In the genomic region with DNA sequence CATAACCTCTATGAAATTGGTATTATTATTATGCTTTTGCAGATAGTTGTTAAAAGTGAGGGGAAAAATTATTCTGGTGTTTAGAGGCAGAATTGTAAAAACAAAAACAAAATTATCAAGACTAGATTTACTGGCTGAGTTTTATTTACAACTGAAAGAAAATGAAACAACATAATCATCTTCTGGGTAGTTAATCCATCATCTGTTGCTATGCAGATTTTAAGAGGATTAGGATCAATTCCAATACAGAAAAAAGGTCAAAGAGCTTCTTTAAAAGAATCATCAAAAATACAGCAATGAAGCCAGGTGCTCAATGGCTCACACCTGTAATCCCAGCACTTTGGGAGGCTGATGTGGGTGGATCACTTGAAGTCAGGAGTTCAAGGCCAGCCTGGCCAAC, we compare ENCODE assay signal across 31 cellular contexts. TPM values are rescaled to one million over a fixed set of nuclear protein-coding genes. Genes with fewer than 3 reads are reported as not detected.
"Had no signal": no experiment of that assay in that cellular context is flagged by ENCODE, and none has a peak within 500 bp of the region (broad histone marks: within the 10 kb centered on the region; RNA-seq: fewer than 3 reads in every experiment).

No MANE protein-coding gene starts in this region.

- DNase-seq: activated CD4-positive, alpha-beta T cell treated with anti-CD3 and anti-CD28 coated beads, Interleukin-2, amount 10 ng/mL, durations not matched to agents 24 days and 14 days; activated CD4-positive, alpha-beta T cell treated with anti-CD3 and anti-CD28 coated beads, Interleukin-2, amount 50 U/mL, for 4 hours; activated CD8-positive, alpha-beta T cell treated with anti-CD3 and anti-CD28 coated beads for 36 hours; activated effector memory CD4-positive, alpha-beta T cell treated with anti-CD3 and anti-CD28 coated beads, Interleukin-2, amount 50 U/mL, for 16 hours; activated naive CD4-positive, alpha-beta T cell; activated naive CD4-positive, alpha-beta T cell treated with anti-CD3 and anti-CD28 coated beads, Interleukin-2, amount 50 U/mL, for 16 hours; activated naive CD8-positive, alpha-beta T cell treated with anti-CD3 and anti-CD28 coated beads for 36 hours; activated T-cell treated with anti-CD3 and anti-CD28 coated beads, Interleukin-2, amount 50 U/mL, for 1 hour; activated T-cell treated with anti-CD3 and anti-CD28 coated beads, Interleukin-2, amount 50 U/mL, for 72 hours; amygdala; NCI-H1092 treated with DMSO at 0.1 percent for 48 hours; NCI-H1417; NCI-H146; NCI-H187; NCI-H2029 treated with DMSO at 0.1 percent for 48 hours; NCI-H2107; NCI-H2171; NCI-H510A; NCI-H526; NCI-H748 treated with DMSO at 0.1 percent for 48 hours; NK-92 treated with Interleukin-12 subunit alpha and Interleukin-12 subunit beta, amount 100 ng/mL, for 24 hours; RPMI8226; SHP77 treated with DMSO at 0.1 percent for 48 hours had no signal

- H3K4me3 ChIP-seq: ascending aorta, cardiac muscle cell, Peyer's patch, SJSA1 had no signal

- H3K27ac ChIP-seq: ascending aorta, cardiac muscle cell, Peyer's patch, SJSA1 had no signal

- H3K27me3 ChIP-seq: ascending aorta, Peyer's patch, SJSA1 had no signal

- ATAC-seq: activated CD8-positive, alpha-beta T cell treated with anti-CD3 and anti-CD28 coated beads for 36 hours; activated T-cell treated with anti-CD3 and anti-CD28 coated beads, Interleukin-2, amount 50 U/mL, for 72 hours; activated T-helper 17 cell treated with anti-CD3 and anti-CD28 coated beads, Interleukin-2, amount 50 U/mL, for 72 hours had no signal

- H3K9me3 ChIP-seq: ascending aorta, Peyer's patch, SJSA1 had no signal

- H3K36me3 ChIP-seq: ascending aorta, cardiac muscle cell, Peyer's patch, SJSA1 had no signal

- FAIRE-seq: TTC549 had no signal

- H3K4me1 ChIP-seq: ascending aorta, Peyer's patch had no signal

RNA-seq across cellular contexts. Expression of a gene that starts 8.3 kb away (rescaled TPM):
- total RNA-seq: activated CD4-positive, alpha-beta T cell treated with anti-CD3 and anti-CD28 coated beads, Interleukin-2, amount 10 ng/mL, durations not matched to agents 24 days and 14 days; activated CD8-positive, alpha-beta memory T cell treated with anti-CD3 and anti-CD28 coated beads for 36 hours; activated CD8-positive, alpha-beta T cell treated with anti-CD3 and anti-CD28 coated beads for 36 hours; ascending aorta; chondrocyte; SJSA1 had no signal

RNA-seq across cellular contexts. Expression of a gene that starts 9.2 kb away (rescaled TPM):
- total RNA-seq: activated CD4-positive, alpha-beta T cell treated with anti-CD3 and anti-CD28 coated beads, Interleukin-2, amount 10 ng/mL, durations not matched to agents 24 days and 14 days; activated CD8-positive, alpha-beta memory T cell treated with anti-CD3 and anti-CD28 coated beads for 36 hours; activated CD8-positive, alpha-beta T cell treated with anti-CD3 and anti-CD28 coated beads for 36 hours; activated naive CD8-positive, alpha-beta T cell treated with anti-CD3 and anti-CD28 coated beads for 36 hours; activated T-cell treated with anti-CD3 and anti-CD28 coated beads, Interleukin-2, amount 50 U/mL, for 72 hours; activated T-helper 17 cell treated with anti-CD3 and anti-CD28 coated beads, Interleukin-2, amount 50 U/mL, for 72 hours; ascending aorta had no signal

RNA-seq across cellular contexts. Expression of a gene that starts 39.3 kb away (rescaled TPM):
- total RNA-seq: activated CD4-positive, alpha-beta T cell treated with anti-CD3 and anti-CD28 coated beads, Interleukin-2, amount 10 ng/mL, durations not matched to agents 24 days and 14 days; activated CD8-positive, alpha-beta memory T cell treated with anti-CD3 and anti-CD28 coated beads for 36 hours; activated CD8-positive, alpha-beta T cell treated with anti-CD3 and anti-CD28 coated beads for 36 hours; activated naive CD8-positive, alpha-beta T cell treated with anti-CD3 and anti-CD28 coated beads for 36 hours; activated T-cell treated with anti-CD3 and anti-CD28 coated beads, Interleukin-2, amount 50 U/mL, for 72 hours; activated T-helper 17 cell treated with anti-CD3 and anti-CD28 coated beads, Interleukin-2, amount 50 U/mL, for 72 hours; ascending aorta; cardiac muscle cell; chondrocyte; Peyer's patch; SJSA1 had no signal

RNA-seq across cellular contexts. Expression of a gene that starts 53.6 kb away (rescaled TPM):
- total RNA-seq: activated CD4-positive, alpha-beta T cell treated with anti-CD3 and anti-CD28 coated beads, Interleukin-2, amount 10 ng/mL, durations not matched to agents 24 days and 14 days had no signal
